Comparison of ENCODE assay signal across 16 cellular contexts in the genomic region with DNA sequence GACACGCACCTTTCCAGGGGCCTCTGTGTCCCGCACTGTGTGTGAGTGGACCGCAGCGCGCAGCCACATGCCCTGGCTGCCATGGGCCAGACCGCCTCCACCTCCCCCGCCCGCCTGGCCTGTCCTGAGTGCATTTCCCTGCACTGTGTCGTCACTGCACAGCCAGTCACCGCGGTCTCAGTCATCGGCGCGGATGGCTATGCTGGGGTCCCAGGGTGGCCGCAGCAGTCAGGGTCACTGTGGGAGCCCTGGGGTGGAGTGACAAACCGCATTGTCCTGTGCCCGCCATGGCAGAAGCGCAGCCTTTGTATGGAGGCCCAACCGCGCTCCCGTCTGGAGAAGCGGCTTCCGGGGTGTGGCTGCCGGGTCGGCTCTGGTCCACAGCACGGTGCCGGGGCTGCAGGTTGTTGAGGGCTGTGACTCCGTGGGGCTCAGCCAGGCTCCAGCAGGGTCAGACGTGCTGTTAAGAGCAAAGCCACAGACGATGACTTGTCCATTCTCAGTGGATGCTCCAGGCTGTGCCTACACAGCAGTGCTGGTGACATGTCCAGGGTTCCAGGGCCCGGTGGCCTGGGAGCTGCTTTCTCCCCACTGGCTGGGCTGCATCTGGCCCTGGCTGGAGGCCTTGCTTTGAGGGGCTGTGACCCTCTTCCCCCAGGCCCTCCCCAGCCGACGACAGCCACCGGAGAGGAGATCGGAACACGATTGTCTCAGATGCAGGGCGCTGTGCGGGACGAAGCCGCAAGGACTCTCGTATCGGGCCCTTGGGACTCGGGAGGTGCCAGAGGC. TPM values are rescaled to one million over a fixed set of nuclear protein-coding genes. Genes with fewer than 3 reads are reported as not detected.
A peak's percentile ranks its signal among the peaks of the same experiment; 100 is the strongest.
DNase-seq lines count a peak whose midpoint lies in the region; ATAC-seq and TF ChIP-seq lines count a peak whose summit lies in the region.
"Had no signal": no experiment of that assay in that cellular context is flagged by ENCODE, and none has a peak within 500 bp of the region (broad histone marks: within the 10 kb centered on the region; RNA-seq: fewer than 3 reads in every experiment).

No MANE protein-coding gene starts in this region.

- no TSS peak for BruUV-seq in HCT116 (replicated peaks; lab: Mats Ljungman, UMichigan)

- peaks cover 35% of the 10 kb centered on the region for H3K36me3 Mint-ChIP-seq in GM23338 (ENCODE audit: low read depth)

- no peak for DNase-seq in HCT116 (ENCODE audit: low read depth, low spot score)
- no peak for DNase-seq in RWPE1 (ENCODE audit: low spot score)
- DNase-seq in DMS79 (lab: John Stamatoyannopoulos, UW) = no peak
- no peak for DNase-seq in NCI-H510A (lab: John Stamatoyannopoulos, UW)
- no peak for DNase-seq in GM23338 (ENCODE audit: low spot score)
- no peak for DNase-seq in effector memory CD4-positive, alpha-beta T cell
- DNase-seq: COR-L47, GF-D8, HCEC 1CT, KG1 had no signal

- H3K27ac ChIP-seq in HCT116 (ENCODE audit: low read depth, low read length) (no peak overlapping the region), RWPE1 (peak overlapping the region; percentile 9; the same call in 1 of the 2 replicates), subcutaneous abdominal adipose tissue (ENCODE audit: low read depth, low read length) (peak overlapping the region; percentile 30), GM23338 (ENCODE audit: low read depth) (no peak overlapping the region)
- H3K27ac ChIP-seq in effector memory CD4-positive, alpha-beta T cell (ENCODE audit: insufficient read depth, low read length, poor library complexity, severe bottlenecking) = no peak overlapping the region
- H3K27ac ChIP-seq: A549, HL-60 had no signal

- peaks cover 11% of the 10 kb centered on the region for H3K27me3 Mint-ChIP-seq in GM23338 (ENCODE audit: insufficient read depth, low read depth, poor library complexity)

- ATAC-seq in HCT116 (0 out of 2 replicates have a peak, but pooled peaks have one; percentile 28), esophagus mucosa (peak; percentile 22), GM23338 (no peak)
- ATAC-seq: CD8-positive, alpha-beta T cell had no signal

- H3K9me3 ChIP-seq in HCT116 (ENCODE audit: control insufficient read depth in 1 of 2, insufficient read depth in 1 of 2, low read depth in 1 of 2, low read length in 2 of 2) (no peaks in the 10 kb centered on the region), subcutaneous abdominal adipose tissue (ENCODE audit: control insufficient read depth in 5 of 5, low read length in 5 of 5) (no peaks in the 10 kb centered on the region)
- no peaks in the 10 kb centered on the region for H3K9me3 ChIP-seq in effector memory CD4-positive, alpha-beta T cell (ENCODE audit: control insufficient read depth, low read length)
- H3K9me3 ChIP-seq: A549 had no signal

- H3K27ac Mint-ChIP-seq in GM23338 = no peak overlapping the region
- H3K27ac Mint-ChIP-seq: CD8-positive, alpha-beta T cell had no signal

- H3K4me2 ChIP-seq in HCT116 (ENCODE audit: low read length) = no peak overlapping the region
- H3K4me2 ChIP-seq in GM23338 = no peak overlapping the region
- H3K4me2 ChIP-seq: A549 had no signal

- H3K4me1 ChIP-seq in HCT116 (ENCODE audit: control insufficient read depth in 1 of 2, insufficient read depth in 2 of 2, low read length in 2 of 2) = no peaks in the 10 kb centered on the region
- H3K4me1 ChIP-seq in subcutaneous abdominal adipose tissue (ENCODE audit: control insufficient read depth in 5 of 5, insufficient read depth in 5 of 5, low read length in 5 of 5) = peaks cover 0 to 51% (median 45%) of the 10 kb centered on the region in 5 donors
- H3K4me1 ChIP-seq in GM23338 (ENCODE audit: insufficient read depth) = peaks cover 9% of the 10 kb centered on the region; the same call in 1 of the 2 replicates
- no peaks in the 10 kb centered on the region for H3K4me1 ChIP-seq in effector memory CD4-positive, alpha-beta T cell (ENCODE audit: control insufficient read depth, insufficient read depth, low read length, poor library complexity, severe bottlenecking)
- H3K4me1 ChIP-seq: A549 had no signal

- H3K4me3 ChIP-seq in HCT116 (replicated peaks in 1 of 2; ENCODE audit: low read depth in 1 of 2, low read length in 2 of 2) (no peak overlapping the region), subcutaneous abdominal adipose tissue (ENCODE audit: low read depth in 1 of 5, low read length in 5 of 5) (peak overlapping the region in 4 of 5 donors; percentile 4 to 55 (median 40)), GM23338 (no peak overlapping the region)
- H3K4me3 ChIP-seq in effector memory CD4-positive, alpha-beta T cell (ENCODE audit: insufficient read depth, low read depth, low read length, poor library complexity, severe bottlenecking) = no peak overlapping the region
- H3K4me3 ChIP-seq: A549 had no signal

- TF ChIP-seq CTCF in HCT116 (IDR thresholded peaks at IDR 0.05 in 2 of 3, conservative IDR thresholded peaks at IDR 0.05 in 1 of 3; ENCODE audit: borderline replicate concordance in 1 of 3, insufficient read depth in 1 of 3, low read depth in 2 of 3, low read length in 2 of 3) = no peak
- TF ChIP-seq CTCF in RWPE1 (conservative IDR thresholded peaks at IDR 0.05; ENCODE audit: low read depth) = no peak
- TF ChIP-seq CTCF in GM23338 (conservative IDR thresholded peaks at IDR 0.05; ENCODE audit: low read depth in 2 of 2) = no peak

- POLR2A ChIA-PET in HCT116 (lab: Charles Lee) (no interaction called here), RWPE1 (lab: Yijun Ruan, JAX; ENCODE audit: low non-redundant PET) (no interaction called here)

- H3K9ac ChIP-seq in HCT116 (ENCODE audit: low read length) (no peak overlapping the region), subcutaneous abdominal adipose tissue (ENCODE audit: low read length in 5 of 5) (peak overlapping the region in 1 of 5 donors; percentile 37)

- H3K79me2 ChIP-seq in HCT116 (ENCODE audit: insufficient read depth, low read length) (no peaks in the 10 kb centered on the region), GM23338 (replicated peaks; ENCODE audit: insufficient read depth) (no peaks in the 10 kb centered on the region)

- RAD21 ChIA-PET in HCT116 (lab: Charles Lee; ENCODE audit: low non-redundant PET in 1 of 2, low total read pairs in 2 of 2, uncharacterized antibody in 2 of 2, unreplicated experiment in 2 of 2) = no interaction called here

- H3K27me3 ChIP-seq in HCT116 (ENCODE audit: insufficient read depth, low read length) (no peaks in the 10 kb centered on the region), subcutaneous abdominal adipose tissue (ENCODE audit: control insufficient read depth in 5 of 5, insufficient read depth in 4 of 5, low read length in 5 of 5) (no peaks in the 10 kb centered on the region), GM23338 (ENCODE audit: insufficient read depth) (no peaks in the 10 kb centered on the region)
- no peaks in the 10 kb centered on the region for H3K27me3 ChIP-seq in effector memory CD4-positive, alpha-beta T cell (replicated peaks; ENCODE audit: control insufficient read depth, insufficient read depth, low read length, poor library complexity, severe bottlenecking)

- peaks cover 8 to 18% of the 10 kb centered on the region in 2 experiments; a peak in 3 of 4 replicates for H3K36me3 ChIP-seq in HCT116 (ENCODE audit: control insufficient read depth in 1 of 2, insufficient read depth in 2 of 2, low read length in 2 of 2)
- H3K36me3 ChIP-seq in subcutaneous abdominal adipose tissue (ENCODE audit: control insufficient read depth in 5 of 5, insufficient read depth in 5 of 5, low read length in 5 of 5) = peaks cover 0 to 40% (median 22%) of the 10 kb centered on the region in 5 donors
- no peaks in the 10 kb centered on the region; the same call in 1 of the 2 replicates for H3K36me3 ChIP-seq in GM23338 (ENCODE audit: insufficient read depth)
- no peaks in the 10 kb centered on the region for H3K36me3 ChIP-seq in effector memory CD4-positive, alpha-beta T cell (ENCODE audit: control insufficient read depth, insufficient read depth, low read length)

- H3K4me1 Mint-ChIP-seq in GM23338 = peaks cover 10% of the 10 kb centered on the region; the same call in 2 of the 3 replicates
- H3K4me1 Mint-ChIP-seq: CD14-positive monocyte had no signal

- intact Hi-C loops in HCT116 (cut with micrococcal nuclease) = no loop called here

- H4K20me1 ChIP-seq in HCT116 (ENCODE audit: insufficient read depth) (no peaks in the 10 kb centered on the region), GM23338 (replicated peaks; ENCODE audit: insufficient read depth) (peaks cover 4% of the 10 kb centered on the region)

- TF ChIP-seq RAD21 in HCT116 (IDR thresholded peaks at IDR 0.05; ENCODE audit: low read depth) = no peak

- H3K9me2 ChIP-seq in HCT116 (ENCODE audit: insufficient read depth) (no peaks in the 10 kb centered on the region), GM23338 (ENCODE audit: insufficient read depth) (no peaks in the 10 kb centered on the region)

- no peak overlapping the region for H2AFZ ChIP-seq in HCT116 (ENCODE audit: low read depth, low read length, poor library complexity, severe bottlenecking)
- no peak overlapping the region for H2AFZ ChIP-seq in GM23338

- CTCF ChIA-PET in HCT116 (lab: Charles Lee) = no interaction called here
- CTCF ChIA-PET in RWPE1 (lab: Yijun Ruan, JAX) = interaction anchor here (0.6 kb wide), 1 partner anchor 164 kb away, joined by 3 read pairs; no protein-coding TSS in a partner anchor

- no peak for TF ChIP-seq POLR2A in HCT116 (IDR thresholded peaks at IDR 0.05; ENCODE audit: borderline replicate concordance, extremely low read depth, insufficient read depth, insufficient read length)

- no peak overlapping the region for H3K4me3 Mint-ChIP-seq in GM23338
- H3K4me3 Mint-ChIP-seq: CD14-positive monocyte; CD8-positive, alpha-beta T cell had no signal

- H3F3A ChIP-seq in GM23338 (replicated peaks; ENCODE audit: low read depth) = peaks cover 10% of the 10 kb centered on the region

- H3K9me3 Mint-ChIP-seq in GM23338 = no peaks in the 10 kb centered on the region
- H3K9me3 Mint-ChIP-seq: CD14-positive monocyte; CD8-positive, alpha-beta T cell had no signal

TF ChIP-seq in HCT116, 20 proteins besides CTCF, POLR2A, EP300 and RAD21 (continues in another document):
- TF ChIP-seq EGR1 (IDR thresholded peaks at IDR 0.05; ENCODE audit: low read depth) = no peak

TF ChIP-seq in GM23338, 12 proteins besides CTCF, POLR2A, EP300 and RAD21 (continues in another document):
- TF ChIP-seq POLR2AphosphoS5 (IDR thresholded peaks at IDR 0.05; ENCODE audit: low read depth) = no peak
- no peak for TF ChIP-seq EZH2phosphoT487 (IDR thresholded peaks at IDR 0.05; ENCODE audit: unreplicated experiment)

RNA-seq across cellular contexts. Expression of a gene that starts 6.3 kb away (rescaled TPM):
- 114 TPM for total RNA-seq in HCT116 (2021; ENCODE audit: unreplicated experiment)
- polyA plus RNA-seq in HCT116 (2012) = 110 and 137 TPM in 2 replicates
- total RNA-seq in esophagus mucosa = 120 TPM
- total RNA-seq in GM23338 (2014; rRNA removed; shearing (Covaris generic)) = 128 and 132 TPM in 2 replicates
- 201 and 203 TPM in 2 replicates for polyA plus RNA-seq in GM23338 (2016; fragmentation: Nextera tagmentation; extraction: Ambion mirVana)

RNA-seq across cellular contexts. Expression of a gene that starts 24.0 kb away (rescaled TPM):
- total RNA-seq in HCT116 (2021; ENCODE audit: unreplicated experiment) (102 TPM), esophagus mucosa (19.2 TPM)
- polyA plus RNA-seq in HCT116 (2012) = 105 and 119 TPM in 2 replicates
- 21.5 and 27.3 TPM in 2 replicates for total RNA-seq in GM23338 (2014; rRNA removed; shearing (Covaris generic))
- polyA plus RNA-seq in GM23338 (2016; fragmentation: Nextera tagmentation; extraction: Ambion mirVana) = 33.6 and 36.9 TPM in 2 replicates

RNA-seq across cellular contexts. Expression of a gene that starts 30.0 kb away (rescaled TPM):
- total RNA-seq in HCT116 (2021; ENCODE audit: unreplicated experiment) (191 TPM), esophagus mucosa (91.6 TPM)
- polyA plus RNA-seq in HCT116 (2012) = 98.2 and 111 TPM in 2 replicates
- 180 and 194 TPM in 2 replicates for total RNA-seq in GM23338 (2014; rRNA removed; shearing (Covaris generic))
- polyA plus RNA-seq in GM23338 (2016; fragmentation: Nextera tagmentation; extraction: Ambion mirVana) = 44.1 and 48.1 TPM in 2 replicates

Comparison
In these comparisons a context has a peak if more than half of its experiments do, and no peak if none do; other contexts are left out.
1. H3K27ac ChIP-seq: peak in RWPE1 (single experiment) and subcutaneous abdominal adipose tissue (single experiment); none in HCT116 (single experiment), GM23338 (single experiment) and effector memory CD4-positive, alpha-beta T cell (single experiment).
2. H3K4me3 ChIP-seq: peak in subcutaneous abdominal adipose tissue (4 of 5); none in HCT116 (0 of 2), GM23338 (single experiment) and effector memory CD4-positive, alpha-beta T cell (single experiment).